Comparison of ENCODE assay signal across 27 cellular contexts in the genomic region with DNA sequence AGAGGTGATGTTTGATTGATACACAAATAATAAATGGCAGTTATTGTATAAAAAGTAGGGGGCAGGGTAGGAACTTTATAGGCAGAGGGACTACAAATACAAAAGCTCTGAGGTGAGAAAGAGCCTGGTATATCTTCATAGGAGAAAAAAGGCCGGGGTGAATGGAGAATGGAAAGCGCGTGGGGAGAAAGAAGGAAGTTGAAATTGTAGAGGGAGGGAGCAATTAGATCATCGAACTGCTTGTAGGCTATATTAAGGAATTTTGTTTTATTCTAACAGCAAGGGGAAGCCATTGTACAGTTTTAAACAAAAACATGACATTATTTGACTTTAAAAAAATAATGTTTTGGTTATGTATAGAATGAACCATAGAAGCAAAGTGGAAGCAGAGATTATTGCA.
"Had no signal": no experiment of that assay in that cellular context is flagged by ENCODE, and none has a peak within 500 bp of the region (broad histone marks: within the 10 kb centered on the region; RNA-seq: fewer than 3 reads in every experiment).

No MANE protein-coding gene starts in this region.

- H3K36me3 Mint-ChIP-seq: activated naive CD4-positive, alpha-beta T cell treated with anti-CD3 and anti-CD28 coated beads, Interleukin-2, amount 10 ng/mL, durations not matched to agents 7 days and 5 days; activated naive CD8-positive, alpha-beta T cell; brain had no signal

- H3K4me3 Mint-ChIP-seq: activated CD8-positive, alpha-beta T cell treated with anti-CD3 and anti-CD28 coated beads, Interleukin-2, amount 10 ng/mL, durations not matched to agents 7 days and 5 days; activated naive CD4-positive, alpha-beta T cell treated with anti-CD3 and anti-CD28 coated beads, Interleukin-2, amount 10 ng/mL, durations not matched to agents 7 days and 5 days; activated naive CD8-positive, alpha-beta T cell; activated naive CD8-positive, alpha-beta T cell treated with anti-CD3 and anti-CD28 coated beads, Interleukin-2, amount 50 U/mL, for 24 hours; activated T-cell treated with anti-CD3 and anti-CD28 coated beads, Interleukin-2, amount 50 U/mL, for 4 hours; activated T-helper 1 cell treated with anti-CD3 and anti-CD28 coated beads, Interleukin-12 subunit alpha, Interleukin-12 subunit beta, Interleukin-2, Interleukin-4 antibody, amounts not matched to agents 30 ng/mL and 10 ng/mL and 1 ng/mL, durations not matched to agents 14 hours and 24 hours and 36 hours; brain; T-helper 1 cell treated with Interleukin-12 subunit alpha and Interleukin-12 subunit beta and Interleukin-4 antibody, amounts not matched to agents 30 μg/mL and 1 μg/mL, for 36 hours had no signal

- H3K4me1 Mint-ChIP-seq: activated naive CD4-positive, alpha-beta T cell treated with anti-CD3 and anti-CD28 coated beads, Interleukin-2, amount 10 ng/mL, durations not matched to agents 7 days and 5 days; activated naive CD8-positive, alpha-beta T cell treated with anti-CD3 and anti-CD28 coated beads, Interleukin-2, amount 50 U/mL, for 24 hours had no signal

- H3K9me3 Mint-ChIP-seq: activated naive CD4-positive, alpha-beta T cell treated with anti-CD3 and anti-CD28 coated beads, Interleukin-2, amount 10 ng/mL, durations not matched to agents 7 days and 5 days; activated naive CD8-positive, alpha-beta T cell treated with anti-CD3 and anti-CD28 coated beads, Interleukin-2, amount 50 U/mL, for 24 hours; activated T-cell treated with anti-CD3 and anti-CD28 coated beads, Interleukin-2, amount 50 U/mL, for 4 hours; activated T-helper 1 cell treated with anti-CD3 and anti-CD28 coated beads, Interleukin-12 subunit alpha, Interleukin-12 subunit beta, Interleukin-2, Interleukin-4 antibody, amounts not matched to agents 30 ng/mL and 10 ng/mL and 1 ng/mL, durations not matched to agents 14 hours and 24 hours and 36 hours; T-helper 1 cell treated with Interleukin-12 subunit alpha and Interleukin-12 subunit beta and Interleukin-4 antibody, amounts not matched to agents 30 μg/mL and 1 μg/mL, for 36 hours had no signal

- H3K4me3 ChIP-seq: K562 had no signal

- DNase-seq: activated CD4-positive, alpha-beta T cell treated with anti-CD3 and anti-CD28 coated beads for 1 hour; activated CD4-positive, alpha-beta T cell treated with anti-CD3 and anti-CD28 coated beads for 48 hours; activated CD4-positive, alpha-beta T cell treated with anti-CD3 and anti-CD28 coated beads, Interleukin-2, amount 50 U/mL, for 48 hours; activated CD4-positive, CD25-positive, alpha-beta regulatory T cell; activated CD8-positive, alpha-beta T cell treated with anti-CD3 and anti-CD28 coated beads, Interleukin-2, amount 10 ng/mL, durations not matched to agents 7 days and 5 days; activated gamma-delta T cell treated with Interleukin-2 at 50 U/mL for 16 hours; activated naive CD4-positive, alpha-beta T cell treated with anti-CD3 and anti-CD28 coated beads, Interleukin-2, amount 10 ng/mL, durations not matched to agents 7 days and 5 days; activated naive CD8-positive, alpha-beta T cell treated with anti-CD3 and anti-CD28 coated beads, Interleukin-2, amount 50 U/mL, for 24 hours; activated T-cell treated with anti-CD3 and anti-CD28 coated beads, Interleukin-2, amount 50 U/mL, for 4 hours; cerebellar nuclear complex; NCI-H1105 treated with DMSO at 0.1 percent for 48 hours; NCI-H1436; NCI-H1694; NCI-H1930; NCI-H2081 treated with DMSO at 0.1 percent for 48 hours; NCI-H446 treated with DMSO at 0.1 percent for 48 hours; NCI-H524; NCI-H748 treated with DMSO at 0.1 percent for 48 hours; NK-92 treated with Interleukin-12 subunit alpha and Interleukin-12 subunit beta, amount 100 ng/mL, for 24 hours; OCI-M1; Right ventricle myocardium superior; WERI-Rb-1 had no signal

- H3K27ac Mint-ChIP-seq: activated CD8-positive, alpha-beta T cell treated with anti-CD3 and anti-CD28 coated beads, Interleukin-2, amount 10 ng/mL, durations not matched to agents 7 days and 5 days; activated naive CD4-positive, alpha-beta T cell treated with anti-CD3 and anti-CD28 coated beads, Interleukin-2, amount 10 ng/mL, durations not matched to agents 7 days and 5 days; activated naive CD8-positive, alpha-beta T cell; activated naive CD8-positive, alpha-beta T cell treated with anti-CD3 and anti-CD28 coated beads, Interleukin-2, amount 50 U/mL, for 24 hours; activated T-helper 1 cell treated with anti-CD3 and anti-CD28 coated beads, Interleukin-12 subunit alpha, Interleukin-12 subunit beta, Interleukin-2, Interleukin-4 antibody, amounts not matched to agents 30 ng/mL and 10 ng/mL and 1 ng/mL, durations not matched to agents 14 hours and 24 hours and 36 hours; brain; T-helper 1 cell treated with Interleukin-12 subunit alpha and Interleukin-12 subunit beta and Interleukin-4 antibody, amounts not matched to agents 30 μg/mL and 1 μg/mL, for 36 hours had no signal
